ENCODE assay signal across 1 cellular context in the genomic region with DNA sequence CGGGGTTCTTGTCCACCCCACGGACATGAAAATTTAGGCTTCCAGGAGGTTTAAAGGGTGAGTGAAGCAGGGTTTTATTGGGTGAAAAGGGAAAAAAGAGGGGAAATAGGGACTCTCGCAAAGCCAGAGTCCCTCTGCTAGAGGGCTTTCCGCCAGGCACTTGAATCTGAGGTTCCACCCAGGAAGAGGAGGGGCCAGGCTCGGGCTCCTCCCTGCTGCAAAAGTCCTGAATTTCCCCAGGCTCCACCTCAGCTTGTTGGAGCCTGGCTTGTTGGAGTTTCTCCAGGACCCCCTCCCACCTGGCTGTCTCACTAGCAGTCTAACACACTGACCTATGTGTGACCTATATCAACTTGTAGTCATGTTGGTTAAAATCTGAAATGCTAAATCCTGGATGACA.
TF ChIP-seq lines count a peak whose summit lies in the region.

No MANE protein-coding gene starts in this region.

TF ChIP-seq in K562, 482 proteins besides CTCF, POLR2A, EP300 and RAD21:
- TF ChIP-seq ZNF3 (CRISPR knock-in tag; IDR thresholded peaks at IDR 0.05) (no peak), GABPA (tag; conservative IDR thresholded peaks at IDR 0.05; ENCODE audit: low read depth) (peak; percentile 46)
